In genomic region chr22:31627223-31627731, GRCh38 we compare ENCODE assay signal across 10 cellular contexts. TPM values are rescaled to one million over a fixed set of nuclear protein-coding genes. Genes with fewer than 3 reads are reported as not detected.
DNase-seq lines count a peak whose midpoint lies in the region; ATAC-seq and TF ChIP-seq lines count a peak whose summit lies in the region.
"Had no signal": no experiment of that assay in that cellular context is flagged by ENCODE, and none has a peak within 500 bp of the region (broad histone marks: within the 10 kb centered on the region; RNA-seq: fewer than 3 reads in every experiment).

No MANE protein-coding gene starts in this region.

- H3K27me3 Mint-ChIP-seq in CD8-positive, alpha-beta T cell (ENCODE audit: low read depth): no peaks in the 10 kb centered on the region
- no peaks in the 10 kb centered on the region for H3K27me3 Mint-ChIP-seq in effector memory CD8-positive, alpha-beta T cell

- H3K4me3 ChIP-seq in CD8-positive, alpha-beta T cell (ENCODE audit: low read depth, low read length): no peak overlapping the region
- H3K4me3 ChIP-seq in OCI-LY7 (ENCODE audit: low read depth, low read length, poor library complexity, severe bottlenecking): no peak overlapping the region
- H3K4me3 ChIP-seq in rectal smooth muscle tissue (ENCODE audit: low read length): no peak overlapping the region
- H3K4me3 ChIP-seq: PC-9 had no signal

- intact Hi-C loops in CD8-positive, alpha-beta T cell (cut with DNase I, micrococcal nuclease): no loop called here
- intact Hi-C loops in OCI-LY7 (cut with micrococcal nuclease; ENCODE audit: unreplicated experiment): no loop called here

- no TSS peak for BruUV-seq in OCI-LY7 (replicated peaks; lab: Mats Ljungman, UMichigan)

- TF ChIP-seq CTCF in CD8-positive, alpha-beta T cell (IDR thresholded peaks at IDR 0.05): no peak
- no peak for TF ChIP-seq CTCF in OCI-LY7 (conservative IDR thresholded peaks at IDR 0.05; ENCODE audit: low read length)

- POLR2A ChIA-PET in CD8-positive, alpha-beta T cell (lab: Charles Lee): no interaction called here
- POLR2A ChIA-PET in OCI-LY7 (lab: Charles Lee): no interaction called here

- H3K9me3 Mint-ChIP-seq in CD8-positive, alpha-beta T cell: no peaks in the 10 kb centered on the region
- H3K9me3 Mint-ChIP-seq in effector memory CD8-positive, alpha-beta T cell: no peaks in the 10 kb centered on the region

- H3K36me3 Mint-ChIP-seq in CD8-positive, alpha-beta T cell: peaks cover 2% of the 10 kb centered on the region
- H3K36me3 Mint-ChIP-seq in effector memory CD8-positive, alpha-beta T cell (ENCODE audit: insufficient read depth): peaks cover 21% of the 10 kb centered on the region

- H3K4me1 ChIP-seq in CD8-positive, alpha-beta T cell (ENCODE audit: insufficient read depth, low read length): peaks cover 40% of the 10 kb centered on the region
- peaks cover 56% of the 10 kb centered on the region for H3K4me1 ChIP-seq in OCI-LY7 (ENCODE audit: insufficient read depth, low read length, poor library complexity, severe bottlenecking)
- H3K4me1 ChIP-seq in rectal smooth muscle tissue (ENCODE audit: control insufficient read depth, insufficient read depth, low read length): peaks cover 25% of the 10 kb centered on the region

- peak in 1 of 7 experiments; percentile 17 for DNase-seq in CD8-positive, alpha-beta T cell
- no peak for DNase-seq in OCI-LY7 (ENCODE audit: low spot score)
- no peak for DNase-seq in effector memory CD8-positive, alpha-beta T cell
- no peak for DNase-seq in activated effector memory CD4-positive, alpha-beta T cell treated with Interleukin-2 at 50 U/mL for 16 hours
- DNase-seq in HPDE6-E6E7 (ENCODE audit: extremely low spot score): no peak
- DNase-seq in dermis blood vessel endothelial cell: no peak
- no peak for DNase-seq in left lobe of liver (ENCODE audit: low spot score)
- DNase-seq: PC-9 had no signal

- no peaks in the 10 kb centered on the region for H3K36me3 ChIP-seq in CD8-positive, alpha-beta T cell (ENCODE audit: insufficient read depth, low read length)
- H3K36me3 ChIP-seq in OCI-LY7 (ENCODE audit: insufficient read depth, low read length): peaks cover 30% of the 10 kb centered on the region
- no peaks in the 10 kb centered on the region for H3K36me3 ChIP-seq in rectal smooth muscle tissue (ENCODE audit: control insufficient read depth, insufficient read depth, low read length)

- peak overlapping the region; percentile 27 for H3K27ac ChIP-seq in CD8-positive, alpha-beta T cell (ENCODE audit: low read depth, low read length)
- H3K27ac ChIP-seq in OCI-LY7 (ENCODE audit: low read depth, low read length, poor library complexity, severe bottlenecking) (peak overlapping the region; percentile 31), rectal smooth muscle tissue (ENCODE audit: low read depth, low read length) (peak overlapping the region; percentile 65)
- H3K27ac ChIP-seq: PC-9 had no signal

- CTCF ChIA-PET in CD8-positive, alpha-beta T cell (lab: Charles Lee): no interaction called here
- CTCF ChIA-PET in OCI-LY7 (lab: Charles Lee; ENCODE audit: unreplicated experiment): no interaction called here

- no peak overlapping the region for H3K4me3 Mint-ChIP-seq in CD8-positive, alpha-beta T cell
- no peak overlapping the region for H3K4me3 Mint-ChIP-seq in effector memory CD8-positive, alpha-beta T cell

- peaks cover 47% of the 10 kb centered on the region for H3K4me1 Mint-ChIP-seq in CD8-positive, alpha-beta T cell (ENCODE audit: low read depth)
- H3K4me1 Mint-ChIP-seq in effector memory CD8-positive, alpha-beta T cell (ENCODE audit: low read depth in 2 of 2): peaks cover 43 to 45% of the 10 kb centered on the region in 2 donors

- peaks cover 32% of the 10 kb centered on the region; the same call in 1 of the 2 replicates for H3K79me2 ChIP-seq in OCI-LY7 (ENCODE audit: insufficient read depth, low read depth, low read length)

- peak overlapping the region; percentile 43; the same call in 1 of the 2 replicates for H3K4me2 ChIP-seq in OCI-LY7 (ENCODE audit: low read length)
- H3K4me2 ChIP-seq: PC-9 had no signal

- H3K27me3 ChIP-seq in CD8-positive, alpha-beta T cell (ENCODE audit: insufficient read depth, low read length): no peaks in the 10 kb centered on the region
- no peaks in the 10 kb centered on the region for H3K27me3 ChIP-seq in rectal smooth muscle tissue (ENCODE audit: control insufficient read depth, insufficient read depth, low read length)

- H3K27ac Mint-ChIP-seq in CD8-positive, alpha-beta T cell: peak overlapping the region; percentile 75
- H3K27ac Mint-ChIP-seq in effector memory CD8-positive, alpha-beta T cell: peak overlapping the region; percentile 90 to 91

- no peaks in the 10 kb centered on the region for H3K9me2 ChIP-seq in OCI-LY7 (ENCODE audit: insufficient read depth, low read length)

- no peak overlapping the region for H3K9ac ChIP-seq in rectal smooth muscle tissue (ENCODE audit: low read length)

- no peaks in the 10 kb centered on the region for H3K9me3 ChIP-seq in CD8-positive, alpha-beta T cell (ENCODE audit: low read length)
- no peaks in the 10 kb centered on the region for H3K9me3 ChIP-seq in OCI-LY7 (ENCODE audit: low read length)

- ATAC-seq in CD8-positive, alpha-beta T cell: no peak
- ATAC-seq in effector memory CD8-positive, alpha-beta T cell (replicated peaks): no peak
- no peak for ATAC-seq in left lobe of liver
- ATAC-seq: activated CD4-positive, CD25-positive, alpha-beta regulatory T cell treated with anti-CD3 and anti-CD28 coated beads, Interleukin-2, amount 50 U/mL, for 24 hours had no signal

- no peak overlapping the region for H2AFZ ChIP-seq in OCI-LY7 (ENCODE audit: low read length)
- H2AFZ ChIP-seq: PC-9 had no signal

- no peaks in the 10 kb centered on the region for H4K20me1 ChIP-seq in OCI-LY7 (ENCODE audit: insufficient read depth, low read length)

RNA-seq across cellular contexts. Expression of gene PISD, which starts 34.7 kb away (rescaled TPM):
- total RNA-seq in CD8-positive, alpha-beta T cell: 10 to 100 TPM; 41.2 to 43.6 TPM
- total RNA-seq in OCI-LY7 (2014; rRNA removed; shearing (Covaris generic)): 21.5 and 25.7 TPM in 2 replicates
- total RNA-seq in OCI-LY7 (2022) (39.4 and 51.9 TPM in 2 replicates), dermis blood vessel endothelial cell (52.6 and 58.3 TPM in 2 replicates), left lobe of liver (16.0 TPM)
